9 cellular contexts compared by ENCODE assay signal in the genomic region with DNA sequence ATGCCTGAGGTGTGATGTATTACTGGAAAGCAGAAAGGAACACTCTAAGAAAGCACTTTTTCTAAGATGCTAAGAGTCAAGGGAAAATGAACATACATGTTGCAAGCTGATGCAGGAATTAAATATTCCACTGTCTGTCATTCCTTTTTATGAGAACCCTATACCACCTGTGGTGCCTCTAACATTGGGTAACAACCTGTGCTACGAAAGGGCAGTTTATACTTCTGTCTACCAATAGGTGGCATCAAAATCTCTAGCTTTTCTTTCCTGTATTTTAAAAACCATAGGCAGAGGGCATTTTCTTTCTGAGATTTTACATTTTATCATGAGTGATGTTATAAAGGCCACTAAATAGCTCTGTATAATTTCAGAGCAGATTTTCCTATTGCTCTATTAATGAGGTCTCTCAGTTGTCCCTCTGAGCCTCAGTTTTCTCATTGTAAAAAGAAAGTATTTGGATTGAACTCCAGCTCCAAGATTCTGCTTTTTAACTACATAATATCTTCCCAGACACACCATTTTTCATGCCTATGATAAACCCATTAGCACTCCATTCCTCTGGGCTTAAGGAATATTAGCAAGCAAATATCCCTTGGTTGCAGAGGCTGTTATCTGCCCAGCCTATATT. TPM values are rescaled to one million over a fixed set of nuclear protein-coding genes. Genes with fewer than 3 reads are reported as not detected.
DNase-seq lines count a peak whose midpoint lies in the region; TF ChIP-seq lines count a peak whose summit lies in the region.
"Had no signal": no experiment of that assay in that cellular context is flagged by ENCODE, and none has a peak within 500 bp of the region (broad histone marks: within the 10 kb centered on the region; RNA-seq: fewer than 3 reads in every experiment).

No MANE protein-coding gene starts in this region.

- TF ChIP-seq POLR2A in prostate gland (IDR thresholded peaks at IDR 0.05) (no peak), sigmoid colon (IDR thresholded peaks at IDR 0.05) (no peak)

- H3K27ac ChIP-seq in prostate gland (no peak overlapping the region), sigmoid colon (no peak overlapping the region)

- H3K27me3 ChIP-seq in prostate gland (replicated peaks; ENCODE audit: insufficient read depth) (no peaks in the 10 kb centered on the region), sigmoid colon (peaks cover 18 to 54% (median 43%) of the 10 kb centered on the region in 3 donors)

- no peaks in the 10 kb centered on the region for H3K9me3 ChIP-seq in prostate gland
- no peaks in the 10 kb centered on the region for H3K9me3 ChIP-seq in sigmoid colon

- intact Hi-C loops in prostate gland (cut with DNase I) = loop anchor here (5.0 to 10.0 kb wide), 3 partner anchors 144 to 1014 kb away; a partner anchor contains a TSS
- intact Hi-C loops in sigmoid colon (cut with DNase I) = no loop called here

- H3K36me3 ChIP-seq in prostate gland = no peaks in the 10 kb centered on the region
- no peaks in the 10 kb centered on the region for H3K36me3 ChIP-seq in sigmoid colon

- peak; percentile 7 to 39 for DNase-seq in NOMO-1 (lab: John Stamatoyannopoulos, UW; ENCODE audit: unreplicated experiment in 2 of 2)
- no peak for DNase-seq in NOMO-1 treated with dmso at 0.1 percent for 144 hours (lab: John Stamatoyannopoulos, UW; ENCODE audit: unreplicated experiment)
- DNase-seq in NCI-H2171 treated with DMSO at 0.1 percent for 48 hours (lab: John Stamatoyannopoulos, UW) = peak; percentile 52
- peak; percentile 44 to 59 for DNase-seq in cardiac fibroblast (ENCODE audit: low read depth in 2 of 2)
- no peak for DNase-seq in prostate gland (ENCODE audit: low spot score)
- no peak for DNase-seq in sigmoid colon
- DNase-seq in cortex of kidney (lab: John Stamatoyannopoulos, UW) = no peak
- DNase-seq in germinal center (ENCODE audit: low spot score) = no peak

- TF ChIP-seq CTCF in cardiac fibroblast (IDR thresholded peaks at IDR 0.05; ENCODE audit: low read depth, low read length) (peak; percentile 76), prostate gland (IDR thresholded peaks at IDR 0.05) (peak in 3 of 4 experiments; percentile 33 to 61 (median 59)), sigmoid colon (IDR thresholded peaks at IDR 0.05) (peak in 1 of 4 experiments; percentile 22)

- H3K4me3 ChIP-seq in cardiac fibroblast (replicated peaks in 1 of 2; ENCODE audit: low read depth in 2 of 2, low read length in 2 of 2) (no peak overlapping the region), prostate gland (no peak overlapping the region), sigmoid colon (no peak overlapping the region)

- no peak for TF ChIP-seq EP300 in sigmoid colon (IDR thresholded peaks at IDR 0.05)

- no peaks in the 10 kb centered on the region for H3K4me1 ChIP-seq in prostate gland (replicated peaks)
- H3K4me1 ChIP-seq in sigmoid colon = peaks cover 0 to 10% (median 9%) of the 10 kb centered on the region in 4 donors

- 0% methylated on average over 1 of the region's 1 CpG for WGBS in prostate gland
- 0% methylated on average over 1 of the region's 1 CpG for WGBS in sigmoid colon, 2 donors

RNA-seq across cellular contexts. Expression of a gene that starts 3.5 kb away (rescaled TPM):
- total RNA-seq in prostate gland (10 to 100 TPM; 39.9 to 68.2 TPM), sigmoid colon (under 1 TPM in 3 of 4 donors, not detected in 1; 0.33 to 0.71 (median 0.54) TPM)
- 1 to 10 TPM in 1 of 3 donors, under 1 TPM in 1, not detected in 1; 0.23 to 1.1 TPM for polyA plus RNA-seq in sigmoid colon
- total RNA-seq: Daoy had no signal

Comparison
In these comparisons a context has a peak if more than half of its experiments do, and no peak if none do; other contexts are left out.
1. DNase-seq: peak in NOMO-1 (2 of 2), NCI-H2171 treated with DMSO at 0.1 percent for 48 hours (single experiment) and cardiac fibroblast (2 of 2); none in NOMO-1 treated with dmso at 0.1 percent for 144 hours (single experiment), prostate gland (single experiment), sigmoid colon (single experiment), cortex of kidney (single experiment) and germinal center (single experiment).
2. RNA of a gene that starts 3.5 kb away (total RNA-seq): 39.9 to 68.2 TPM in prostate gland; 0.33 to 0.71 TPM in sigmoid colon; every median in the first group is over 10 times any median in the second.